In the genomic region with DNA sequence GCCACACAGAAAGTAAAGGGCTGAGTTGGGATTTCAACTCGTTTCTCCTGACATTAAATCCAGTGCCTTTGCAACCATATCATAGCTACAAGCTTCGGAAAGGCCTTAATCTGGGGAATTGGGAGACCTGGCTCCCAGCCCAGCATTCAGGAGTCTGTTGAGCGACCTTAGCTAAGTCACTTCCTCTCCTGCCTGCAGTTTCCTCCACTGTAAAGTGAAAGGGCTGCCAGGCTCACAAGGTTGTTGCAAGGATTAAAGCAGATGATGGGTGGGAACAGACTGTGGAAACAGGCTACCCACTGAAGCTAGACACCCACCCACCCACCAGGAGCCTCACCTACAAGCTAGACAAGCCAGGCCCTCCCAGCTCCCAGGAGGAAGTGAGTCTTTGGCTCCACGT, we compare ENCODE assay signal across 1 cellular context.
TF ChIP-seq lines count a peak whose summit lies in the region.

No MANE protein-coding gene starts in this region.

TF ChIP-seq in IMR-90, 13 proteins besides CTCF, POLR2A, EP300 and RAD21 (continued from another document):
- no peak for TF ChIP-seq RCOR1 (IDR thresholded peaks at IDR 0.05; ENCODE audit: insufficient replicate concordance, low read length)
- TF ChIP-seq BHLHE40 (IDR thresholded peaks at IDR 0.05; ENCODE audit: low read depth, low read length) = no peak
- no peak for TF ChIP-seq FOS (IDR thresholded peaks at IDR 0.05; ENCODE audit: low read depth, low read length)
- no peak for TF ChIP-seq CEBPB (IDR thresholded peaks at IDR 0.05; ENCODE audit: low read depth, low read length)
- no peak for TF ChIP-seq NFE2L2 (IDR thresholded peaks at IDR 0.05; ENCODE audit: low read depth, low read length)
